ENCODE assay signal across 24 cellular contexts in the genomic region with DNA sequence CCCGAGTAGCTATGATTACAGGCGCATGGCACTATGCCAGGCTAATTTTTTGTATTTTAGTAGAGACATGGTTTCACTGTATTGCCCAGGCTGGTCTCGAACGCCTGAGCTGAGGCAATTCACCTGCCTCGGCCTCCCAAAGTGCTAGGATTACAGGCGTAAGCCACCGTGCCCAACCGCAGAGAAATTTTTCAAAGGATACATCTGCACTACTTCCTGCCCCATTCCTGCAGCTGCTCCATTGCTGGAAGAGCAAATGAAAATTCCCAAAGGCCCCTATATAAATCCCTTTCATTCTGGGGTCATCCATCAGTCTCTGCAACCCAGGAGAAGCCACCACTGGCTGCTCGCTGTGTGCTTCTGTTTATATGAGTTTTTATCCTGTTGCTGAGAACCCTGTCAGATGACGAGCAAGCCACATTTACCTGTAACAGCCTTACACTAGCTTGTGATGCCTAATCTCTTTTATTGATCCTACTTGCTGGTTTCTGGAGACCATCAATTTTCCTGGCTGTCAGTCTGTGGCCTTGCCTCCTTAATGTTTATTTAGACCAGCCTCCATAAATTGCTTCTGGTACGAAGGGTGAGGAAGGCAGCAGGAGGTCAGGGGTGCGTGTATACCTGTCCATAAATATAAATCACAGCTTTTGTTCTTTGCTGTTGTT.
"Had no signal": no experiment of that assay in that cellular context is flagged by ENCODE, and none has a peak within 500 bp of the region (broad histone marks: within the 10 kb centered on the region; RNA-seq: fewer than 3 reads in every experiment).

No MANE protein-coding gene starts in this region.

- ATAC-seq: activated CD4-positive, CD25-positive, alpha-beta regulatory T cell treated with anti-CD3 and anti-CD28 coated beads, Interleukin-2, amount 50 U/mL, for 24 hours; effector memory CD8-positive, alpha-beta T cell; gastrocnemius medialis; left colon; naive thymus-derived CD8-positive, alpha-beta T cell; right lobe of liver had no signal

- H3K4me1 Mint-ChIP-seq: activated naive CD4-positive, alpha-beta T cell treated with anti-CD3 and anti-CD28 coated beads, Interleukin-2, amount 10 ng/mL, durations not matched to agents 7 days and 5 days; activated naive CD8-positive, alpha-beta T cell treated with anti-CD3 and anti-CD28 coated beads, Interleukin-2, amount 10 ng/mL, durations not matched to agents 7 days and 5 days; naive thymus-derived CD8-positive, alpha-beta T cell had no signal

- H3K4me3 Mint-ChIP-seq: activated naive CD4-positive, alpha-beta T cell treated with anti-CD3 and anti-CD28 coated beads, Interleukin-2, amount 10 ng/mL, durations not matched to agents 7 days and 5 days; activated naive CD8-positive, alpha-beta T cell treated with anti-CD3 and anti-CD28 coated beads, Interleukin-2, amount 10 ng/mL, durations not matched to agents 7 days and 5 days; activated T-helper 1 cell treated with anti-CD3 and anti-CD28 coated beads, Interleukin-12 subunit alpha, Interleukin-12 subunit beta, Interleukin-2, Interleukin-4 antibody, amounts not matched to agents 30 ng/mL and 10 ng/mL and 1 ng/mL, durations not matched to agents 14 hours and 24 hours and 36 hours; effector memory CD8-positive, alpha-beta T cell; naive thymus-derived CD8-positive, alpha-beta T cell had no signal

- H3K27me3 Mint-ChIP-seq: activated naive CD4-positive, alpha-beta T cell treated with anti-CD3 and anti-CD28 coated beads, Interleukin-2, amount 10 ng/mL, durations not matched to agents 7 days and 5 days; activated naive CD8-positive, alpha-beta T cell treated with anti-CD3 and anti-CD28 coated beads, Interleukin-2, amount 10 ng/mL, durations not matched to agents 7 days and 5 days; effector memory CD8-positive, alpha-beta T cell; naive thymus-derived CD8-positive, alpha-beta T cell had no signal

- DNase-seq: activated CD4-positive, alpha-beta T cell treated with anti-CD3 and anti-CD28 coated beads for 48 hours; activated CD4-positive, alpha-beta T cell treated with anti-CD3 and anti-CD28 coated beads, Interleukin-2, amount 50 U/mL, for 48 hours; activated CD8-positive, alpha-beta memory T cell treated with anti-CD3 and anti-CD28 coated beads for 24 hours; activated gamma-delta T cell; activated naive CD4-positive, alpha-beta T cell treated with anti-CD3 and anti-CD28 coated beads, Interleukin-2, amount 10 ng/mL, durations not matched to agents 7 days and 5 days; activated naive CD8-positive, alpha-beta T cell treated with anti-CD3 and anti-CD28 coated beads, Interleukin-2, amount 10 ng/mL, durations not matched to agents 7 days and 5 days; activated T-cell treated with anti-CD3 and anti-CD28 coated beads, Interleukin-2, amount 50 U/mL, for 1 hour; caudate nucleus; cortex of kidney; effector memory CD8-positive, alpha-beta T cell; erythroblast; gastrocnemius medialis; islet precursor cell; left colon; midbrain; naive thymus-derived CD8-positive, alpha-beta T cell; posterior cingulate gyrus; right lobe of liver; stimulated activated CD4-positive, alpha-beta T cell treated with anti-CD3 and anti-CD28 coated beads, Interleukin-2, amount 100 ng/mL, for 48 hours; stimulated activated naive CD4-positive, alpha-beta T cell treated with Interleukin-2 at 50 U/mL for 16 hours; T-helper 9 cell; WERI-Rb-1 had no signal

- H3K27ac Mint-ChIP-seq: activated naive CD4-positive, alpha-beta T cell treated with anti-CD3 and anti-CD28 coated beads, Interleukin-2, amount 10 ng/mL, durations not matched to agents 7 days and 5 days; activated naive CD8-positive, alpha-beta T cell treated with anti-CD3 and anti-CD28 coated beads, Interleukin-2, amount 10 ng/mL, durations not matched to agents 7 days and 5 days; activated T-helper 1 cell treated with anti-CD3 and anti-CD28 coated beads, Interleukin-12 subunit alpha, Interleukin-12 subunit beta, Interleukin-2, Interleukin-4 antibody, amounts not matched to agents 30 ng/mL and 10 ng/mL and 1 ng/mL, durations not matched to agents 14 hours and 24 hours and 36 hours; effector memory CD8-positive, alpha-beta T cell; naive thymus-derived CD8-positive, alpha-beta T cell had no signal

- H3K36me3 Mint-ChIP-seq: activated naive CD4-positive, alpha-beta T cell treated with anti-CD3 and anti-CD28 coated beads, Interleukin-2, amount 10 ng/mL, durations not matched to agents 7 days and 5 days; activated naive CD8-positive, alpha-beta T cell treated with anti-CD3 and anti-CD28 coated beads, Interleukin-2, amount 10 ng/mL, durations not matched to agents 7 days and 5 days; naive thymus-derived CD8-positive, alpha-beta T cell had no signal
